In the genomic region with DNA sequence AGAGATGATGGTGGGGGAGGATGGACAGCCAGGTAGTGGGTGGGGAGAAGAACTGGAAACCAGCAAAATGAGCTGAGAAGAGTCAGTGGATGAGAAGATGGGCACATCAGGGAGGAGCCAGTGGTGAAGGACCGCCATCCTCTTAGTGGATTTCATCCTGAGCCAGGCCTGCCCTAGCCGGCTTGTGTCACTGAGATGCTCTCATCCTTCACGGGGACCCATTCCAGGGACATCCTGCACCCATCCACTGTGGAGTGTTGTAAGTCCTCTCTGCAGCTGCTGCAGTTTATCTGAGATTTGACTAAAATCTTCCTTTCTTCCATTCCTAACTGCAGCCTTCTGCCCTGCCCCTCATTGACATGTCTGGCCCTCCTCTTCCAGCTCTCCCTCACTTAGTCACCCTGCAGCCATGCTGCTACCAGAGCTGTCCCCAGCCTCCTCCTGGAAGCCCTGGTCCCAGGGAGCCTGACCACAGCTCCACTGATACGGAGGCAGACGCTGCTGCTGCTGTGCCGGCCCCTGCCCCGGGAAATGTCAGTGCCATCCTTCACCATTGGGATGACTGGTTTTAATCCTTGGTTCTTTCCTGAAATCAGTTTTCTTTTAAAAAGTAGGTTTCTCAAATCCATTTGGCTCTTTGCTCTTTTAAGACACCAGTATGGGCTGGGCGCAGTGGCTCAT, we compare ENCODE assay signal across 27 cellular contexts. TPM values are rescaled to one million over a fixed set of nuclear protein-coding genes. Genes with fewer than 3 reads are reported as not detected.
"Had no signal": no experiment of that assay in that cellular context is flagged by ENCODE, and none has a peak within 500 bp of the region (broad histone marks: within the 10 kb centered on the region; RNA-seq: fewer than 3 reads in every experiment).

No MANE protein-coding gene starts in this region.

- H3K27me3 Mint-ChIP-seq: dendritic cell treated with granulocyte-macrophage colony-stimulating factor and Interleukin-4, amounts not matched to agents 40 ng/mL and 50 ng/mL, for 4 days had no signal

- H3K27me3 ChIP-seq: colonic mucosa, heart right ventricle, ovary, right lobe of liver, tibial nerve, vagina had no signal

- ATAC-seq: esophagus mucosa; left ventricle myocardium superior; lower lobe of right lung; naive thymus-derived CD8-positive, alpha-beta T cell; right lobe of liver; stimulated activated effector memory CD8-positive, alpha-beta T cell treated with anti-CD3 and anti-CD28 coated beads, Interleukin-12 subunit alpha, Interleukin-12 subunit beta, amount 100 ng/mL, for 72 hours; stimulated activated naive CD8-positive, alpha-beta T cell treated with anti-CD3 and anti-CD28 coated beads, Interleukin-15, Interleukin-2, amounts not matched to agents 100 U/mL and 50 U/mL, for 24 hours had no signal

- H3K36me3 ChIP-seq: colonic mucosa, heart right ventricle, lower lobe of right lung, ovary, right lobe of liver, thoracic aorta, tibial nerve, vagina had no signal

- H3K4me3 Mint-ChIP-seq: dendritic cell treated with granulocyte-macrophage colony-stimulating factor and Interleukin-4, amounts not matched to agents 40 ng/mL and 50 ng/mL, for 4 days; endodermal cell; naive thymus-derived CD8-positive, alpha-beta T cell; nephron progenitor cell; stimulated activated effector memory CD8-positive, alpha-beta T cell treated with anti-CD3 and anti-CD28 coated beads, Interleukin-12 subunit alpha, Interleukin-12 subunit beta, amount 100 ng/mL, for 72 hours had no signal

- H3K4me2 ChIP-seq: smooth muscle cell had no signal

- H3K4me1 ChIP-seq: colonic mucosa, lower lobe of right lung, right lobe of liver, tibial nerve, vagina had no signal

- H3K9me3 ChIP-seq: colonic mucosa, heart right ventricle, lower lobe of right lung, ovary, right lobe of liver, thoracic aorta, tibial nerve, vagina had no signal

- H3K36me3 Mint-ChIP-seq: naive thymus-derived CD8-positive, alpha-beta T cell; stimulated activated effector memory CD8-positive, alpha-beta T cell treated with anti-CD3 and anti-CD28 coated beads, Interleukin-12 subunit alpha, Interleukin-12 subunit beta, amount 100 ng/mL, for 72 hours had no signal

- H3K4me3 ChIP-seq: colonic mucosa, heart right ventricle, lower lobe of right lung, ovary, right lobe of liver, smooth muscle cell, thoracic aorta, tibial nerve, vagina had no signal

- DNase-seq: colonic mucosa; effector CD8-positive, alpha-beta T cell; endodermal cell; foreskin fibroblast; glutamatergic neuron; heart right ventricle; hippocampal formation; kidney glomerular epithelial cell; left ventricle myocardium superior; lower lobe of right lung; naive thymus-derived CD8-positive, alpha-beta T cell; nephron progenitor cell; occipital lobe; ovary; stimulated activated CD4-positive, alpha-beta T cell treated with anti-CD3 and anti-CD28 coated beads, Interleukin-2, amount 100 ng/mL, for 24 hours; stimulated activated CD4-positive, alpha-beta T cell treated with anti-CD3 and anti-CD28 coated beads, Interleukin-4, amount 100 ng/mL, for 24 hours; stimulated activated naive CD8-positive, alpha-beta T cell treated with anti-CD3 and anti-CD28 coated beads, Interleukin-15, Interleukin-2, amounts not matched to agents 100 U/mL and 50 U/mL, for 24 hours; substantia nigra had no signal

- H3K4me1 Mint-ChIP-seq: endodermal cell; naive thymus-derived CD8-positive, alpha-beta T cell; stimulated activated effector memory CD8-positive, alpha-beta T cell treated with anti-CD3 and anti-CD28 coated beads, Interleukin-12 subunit alpha, Interleukin-12 subunit beta, amount 100 ng/mL, for 72 hours had no signal

- H3K27ac Mint-ChIP-seq: dendritic cell treated with granulocyte-macrophage colony-stimulating factor and Interleukin-4, amounts not matched to agents 40 ng/mL and 50 ng/mL, for 4 days; endodermal cell; naive thymus-derived CD8-positive, alpha-beta T cell; nephron progenitor cell; stimulated activated effector memory CD8-positive, alpha-beta T cell treated with anti-CD3 and anti-CD28 coated beads, Interleukin-12 subunit alpha, Interleukin-12 subunit beta, amount 100 ng/mL, for 72 hours had no signal

- H3K9me3 Mint-ChIP-seq: dendritic cell treated with granulocyte-macrophage colony-stimulating factor and Interleukin-4, amounts not matched to agents 40 ng/mL and 50 ng/mL, for 4 days; naive thymus-derived CD8-positive, alpha-beta T cell; nephron progenitor cell; stimulated activated effector memory CD8-positive, alpha-beta T cell treated with anti-CD3 and anti-CD28 coated beads, Interleukin-12 subunit alpha, Interleukin-12 subunit beta, amount 100 ng/mL, for 72 hours had no signal

- H3K27ac ChIP-seq: colonic mucosa, epithelial cell of prostate, heart right ventricle, lower lobe of right lung, ovary, right lobe of liver, thoracic aorta, tibial nerve, vagina had no signal

RNA-seq across cellular contexts. Expression of a gene that starts 33.2 kb away (rescaled TPM):
- polyA plus RNA-seq: naive thymus-derived CD8-positive, alpha-beta T cell; smooth muscle cell had no signal
